ENCODE assay signal across 35 cellular contexts in genomic region chr17:12965988-12966387, GRCh38.
"Had no signal": no experiment of that assay in that cellular context is flagged by ENCODE, and none has a peak within 500 bp of the region (broad histone marks: within the 10 kb centered on the region; RNA-seq: fewer than 3 reads in every experiment).

No MANE protein-coding gene starts in this region.

- H3K4me3 ChIP-seq: MG63 had no signal

- DNase-seq: Karpas-422, Kasumi-1, MG63, MM.1S, MV-4-11, NCI-H1048, NCI-H1092, NCI-H1092 treated with DMSO at 0.1 percent for 48 hours, NCI-H1105, NCI-H1105 treated with DMSO at 0.1 percent for 48 hours, NCI-H1417, NCI-H1417 treated with DMSO at 0.1 percent for 48 hours, NCI-H1436, NCI-H1436 treated with DMSO at 0.1 percent for 48 hours, NCI-H146, NCI-H1694, NCI-H1694 treated with DMSO at 0.1 percent for 48 hours, NCI-H187, NCI-H187 treated with DMSO at 0.1 percent for 48 hours, NCI-H1930, NCI-H2029, NCI-H2029 treated with DMSO at 0.1 percent for 48 hours, NCI-H2081, NCI-H2081 treated with DMSO at 0.1 percent for 48 hours, NCI-H2107, NCI-H2171, NCI-H2171 treated with DMSO at 0.1 percent for 48 hours, NCI-H2227 treated with DMSO at 0.1 percent for 48 hours, NCI-H226, NCI-H345, NCI-H446, NCI-H446 treated with DMSO at 0.1 percent for 48 hours, NCI-H510A, NCI-H510A treated with DMSO at 0.1 percent for 48 hours, NCI-H524 had no signal

- H3K27me3 ChIP-seq: MG63 had no signal

- H3K9me3 ChIP-seq: MG63 had no signal

- H3K36me3 ChIP-seq: MG63 had no signal
